ENCODE assay signal across 21 cellular contexts in the genomic region with DNA sequence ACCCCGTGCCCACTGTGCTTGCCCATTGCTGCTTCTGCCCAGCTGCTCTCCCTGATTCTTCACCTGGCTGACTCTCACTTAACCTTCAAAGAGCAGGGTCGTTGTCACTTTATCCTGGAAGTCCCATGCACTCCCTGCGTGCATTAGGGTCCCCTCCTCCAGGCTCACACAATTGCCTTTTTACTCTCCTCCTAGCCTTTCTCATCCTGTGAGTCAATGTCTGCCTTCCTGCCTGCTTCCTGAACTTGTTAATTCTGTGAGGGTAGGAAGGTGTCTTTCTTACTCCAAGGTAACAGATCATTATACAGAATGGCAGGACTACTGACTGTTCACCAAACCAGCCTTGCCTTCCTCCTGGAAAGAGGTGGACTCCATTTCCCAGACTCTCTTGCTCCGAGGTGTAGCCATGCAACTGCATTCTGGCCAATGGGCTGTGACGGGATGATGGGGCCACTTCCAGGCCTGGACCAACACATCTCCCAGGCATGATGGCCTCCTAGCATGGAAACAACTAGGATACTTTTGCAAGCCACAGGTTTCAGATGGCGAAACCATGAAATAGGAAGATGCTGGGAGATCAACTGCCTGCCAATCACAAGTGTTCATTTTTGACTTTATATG. TPM values are rescaled to one million over a fixed set of nuclear protein-coding genes. Genes with fewer than 3 reads are reported as not detected.
"Had no signal": no experiment of that assay in that cellular context is flagged by ENCODE, and none has a peak within 500 bp of the region (broad histone marks: within the 10 kb centered on the region; RNA-seq: fewer than 3 reads in every experiment).

No MANE protein-coding gene starts in this region.

- H3K4me2 ChIP-seq: hepatocyte had no signal

- H3K27me3 ChIP-seq: breast epithelium, colonic mucosa, hepatocyte, testis had no signal

- H3K36me3 ChIP-seq: breast epithelium, colonic mucosa had no signal

- H3K27ac ChIP-seq: breast epithelium, colonic mucosa, hepatocyte, testis, VCaP had no signal

- H3K9me3 ChIP-seq: breast epithelium, colonic mucosa, testis had no signal

- DNase-seq: activated CD4-positive, alpha-beta T cell treated with anti-CD3 and anti-CD28 coated beads for 1 hour; activated CD4-positive, alpha-beta T cell treated with anti-CD3 and anti-CD28 coated beads, Interleukin-2, amount 50 U/mL, for 1 hour; activated CD8-positive, alpha-beta T cell treated with anti-CD3 and anti-CD28 coated beads, Interleukin-2, amount 10 ng/mL, durations not matched to agents 7 days and 5 days; activated naive CD4-positive, alpha-beta T cell treated with Interleukin-2 at 50 U/mL for 16 hours; activated naive CD8-positive, alpha-beta T cell treated with anti-CD3 and anti-CD28 coated beads for 36 hours; activated T-cell treated with anti-CD3 and anti-CD28 coated beads, Interleukin-2, amount 50 U/mL, for 48 hours; colonic mucosa; foreskin fibroblast; left ventricle myocardium superior; mammary epithelial cell; naive thymus-derived CD8-positive, alpha-beta T cell; retina; stimulated activated CD4-positive, alpha-beta T cell treated with anti-CD3 and anti-CD28 coated beads, Interleukin-2, amount 100 ng/mL, for 48 hours; stimulated activated CD8-positive, alpha-beta memory T cell treated with anti-CD3 and anti-CD28 coated beads, Interleukin-4, amount 100 ng/mL, for 48 hours; stimulated activated naive B cell treated with anti-CD40 and anti-IgM and Interleukin-4, amounts not matched to agents 10 μg/mL and 1 μg/mL and 100 μg/mL, for 72 hours; T-cell; testis; trophoblast cell had no signal

- H2AFZ ChIP-seq: hepatocyte had no signal

- H3K4me3 ChIP-seq: breast epithelium, colonic mucosa, hepatocyte, testis had no signal

- ATAC-seq: activated CD8-positive, alpha-beta T cell treated with anti-CD3 and anti-CD28 coated beads, Interleukin-2, amount 10 ng/mL, durations not matched to agents 7 days and 5 days; left ventricle myocardium superior; naive thymus-derived CD8-positive, alpha-beta T cell; stimulated activated naive B cell treated with anti-CD40 and anti-IgM and Interleukin-4, amounts not matched to agents 10 μg/mL and 1 μg/mL and 100 μg/mL, for 72 hours; T-cell had no signal

- H3K79me2 ChIP-seq: hepatocyte had no signal

- H3K4me1 ChIP-seq: breast epithelium, colonic mucosa had no signal

RNA-seq across cellular contexts. Expression of gene ARHGAP22, which starts 54.7 kb away (rescaled TPM):
- total RNA-seq: activated CD8-positive, alpha-beta T cell treated with anti-CD3 and anti-CD28 coated beads, Interleukin-2, amount 10 ng/mL, durations not matched to agents 7 days and 5 days; activated naive CD8-positive, alpha-beta T cell treated with anti-CD3 and anti-CD28 coated beads for 36 hours had no signal
